ENCODE assay signal across 30 cellular contexts in the genomic region with DNA sequence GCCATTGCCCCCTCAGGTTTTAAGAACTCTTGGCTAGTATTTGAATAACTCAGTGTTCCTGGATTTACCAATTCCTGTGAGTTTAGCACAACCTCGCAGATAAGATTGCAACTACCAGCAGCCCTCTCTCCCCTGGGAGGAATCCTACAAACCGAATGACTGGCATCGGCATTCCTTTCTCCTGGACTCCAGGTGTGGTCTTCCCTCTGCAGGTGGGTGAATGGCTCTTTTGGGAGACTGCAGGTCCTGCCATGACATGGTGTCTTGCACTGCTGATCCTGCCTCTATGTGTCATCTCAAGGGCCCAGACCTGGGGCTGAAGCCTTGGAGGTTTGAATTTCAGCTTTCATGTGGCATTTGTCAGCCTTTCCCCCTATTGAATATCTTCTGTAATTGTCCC.
"Had no signal": no experiment of that assay in that cellular context is flagged by ENCODE, and none has a peak within 500 bp of the region (broad histone marks: within the 10 kb centered on the region; RNA-seq: fewer than 3 reads in every experiment).

No MANE protein-coding gene starts in this region.

- H3K27ac Mint-ChIP-seq: immature natural killer cell; mesothelial cell of epicardium; naive thymus-derived CD4-positive, alpha-beta T cell; progenitor cell of endocrine pancreas; stimulated activated memory B cell treated with anti-CD40 and anti-IgM and Interleukin-4, amounts not matched to agents 10 μg/mL and 1 μg/mL and 100 μg/mL, for 72 hours; stimulated activated naive CD8-positive, alpha-beta T cell treated with anti-CD3 and anti-CD28 coated beads, Interleukin-15, amount 100 ng/mL, for 72 hours had no signal

- H2AFZ ChIP-seq: parathyroid adenoma had no signal

- H3K27ac ChIP-seq: left lung, lower lobe of right lung, neutrophil, parathyroid adenoma, right lobe of liver, transverse colon, upper lobe of right lung had no signal

- H3K36me3 Mint-ChIP-seq: immature natural killer cell; mesothelial cell of epicardium; naive thymus-derived CD4-positive, alpha-beta T cell; stimulated activated memory B cell treated with anti-CD40 and anti-IgM and Interleukin-4, amounts not matched to agents 10 μg/mL and 1 μg/mL and 100 μg/mL, for 72 hours had no signal

- DNase-seq: glutamatergic neuron; hypothalamus; immature natural killer cell; kidney; left colon; left lung; lower lobe of right lung; mammary epithelial cell; naive thymus-derived CD4-positive, alpha-beta T cell; occipital lobe; right lobe of liver; small intestine; stimulated activated CD4-positive, alpha-beta T cell treated with anti-CD3 and anti-CD28 coated beads, Interleukin-1b, Interleukin-23, amount 100 ng/mL, for 48 hours; stimulated activated CD4-positive, alpha-beta T cell treated with anti-CD3 and anti-CD28 coated beads, Interleukin-2, amount 100 ng/mL, for 48 hours; stimulated activated CD4-positive, alpha-beta T cell treated with anti-CD3 and anti-CD28 coated beads, Interleukin-4, amount 100 ng/mL, for 4 hours; stimulated activated CD8-positive, alpha-beta memory T cell treated with anti-CD3 and anti-CD28 coated beads, Interleukin-4, amount 100 ng/mL, for 48 hours; stimulated activated naive CD4-positive, alpha-beta T cell treated with Interleukin-2 at 50 U/mL for 16 hours; stimulated activated naive CD8-positive, alpha-beta T cell treated with anti-CD3 and anti-CD28 coated beads, Interleukin-15, amount 100 ng/mL, for 72 hours; substantia nigra; transverse colon; upper lobe of right lung had no signal

- H3K79me2 ChIP-seq: parathyroid adenoma had no signal

- H3K4me1 Mint-ChIP-seq: immature natural killer cell; naive thymus-derived CD4-positive, alpha-beta T cell; stimulated activated memory B cell treated with anti-CD40 and anti-IgM and Interleukin-4, amounts not matched to agents 10 μg/mL and 1 μg/mL and 100 μg/mL, for 72 hours; stimulated activated naive CD8-positive, alpha-beta T cell treated with anti-CD3 and anti-CD28 coated beads, Interleukin-15, amount 100 ng/mL, for 72 hours had no signal

- H3K9me3 Mint-ChIP-seq: immature natural killer cell; mesothelial cell of epicardium; nephron; neural crest cell; stimulated activated memory B cell treated with anti-CD40 and anti-IgM and Interleukin-4, amounts not matched to agents 10 μg/mL and 1 μg/mL and 100 μg/mL, for 72 hours; stimulated activated naive CD8-positive, alpha-beta T cell treated with anti-CD3 and anti-CD28 coated beads, Interleukin-15, amount 100 ng/mL, for 72 hours had no signal

- H3K36me3 ChIP-seq: heart left ventricle, left lung, lower lobe of right lung, neutrophil, right atrium auricular region, right lobe of liver, transverse colon, upper lobe of right lung had no signal

- H3K4me3 ChIP-seq: heart left ventricle, left lung, lower lobe of right lung, right atrium auricular region, right lobe of liver, transverse colon, upper lobe of right lung had no signal

- H3K27me3 ChIP-seq: heart left ventricle, right atrium auricular region, right lobe of liver, transverse colon had no signal

- H3K4me3 Mint-ChIP-seq: immature natural killer cell; mesothelial cell of epicardium; naive thymus-derived CD4-positive, alpha-beta T cell; nephron; neural crest cell; stimulated activated memory B cell treated with anti-CD40 and anti-IgM and Interleukin-4, amounts not matched to agents 10 μg/mL and 1 μg/mL and 100 μg/mL, for 72 hours; stimulated activated naive CD8-positive, alpha-beta T cell treated with anti-CD3 and anti-CD28 coated beads, Interleukin-15, amount 100 ng/mL, for 72 hours had no signal

- H3K9me3 ChIP-seq: heart left ventricle, left lung, lower lobe of right lung, neutrophil, right atrium auricular region, right lobe of liver, transverse colon, upper lobe of right lung had no signal

- H3K9ac ChIP-seq: parathyroid adenoma had no signal

- ATAC-seq: left colon; lower lobe of right lung; naive thymus-derived CD4-positive, alpha-beta T cell; right lobe of liver; stimulated activated memory B cell treated with anti-CD40 and anti-IgM and Interleukin-4, amounts not matched to agents 10 μg/mL and 1 μg/mL and 100 μg/mL, for 72 hours; stimulated activated naive CD8-positive, alpha-beta T cell treated with anti-CD3 and anti-CD28 coated beads, Interleukin-15, amount 100 ng/mL, for 72 hours; upper lobe of right lung had no signal

- H3K27me3 Mint-ChIP-seq: progenitor cell of endocrine pancreas had no signal

- H3K4me1 ChIP-seq: left lung, lower lobe of right lung, parathyroid adenoma, right lobe of liver, transverse colon, upper lobe of right lung had no signal
